In genomic region chr4:106809083-106809482, GRCh38 we compare ENCODE assay signal across 9 cellular contexts.
DNase-seq lines count a peak whose midpoint lies in the region; ATAC-seq, FAIRE-seq and TF ChIP-seq lines count a peak whose summit lies in the region.
"Had no signal": no experiment of that assay in that cellular context is flagged by ENCODE, and none has a peak within 500 bp of the region (broad histone marks: within the 10 kb centered on the region; RNA-seq: fewer than 3 reads in every experiment).

No MANE protein-coding gene starts in this region.

- H3K9me3 Mint-ChIP-seq in activated CD4-positive, alpha-beta T cell treated with anti-CD3 and anti-CD28 coated beads, Interleukin-2, amount 10 ng/mL, durations not matched to agents 24 days and 14 days, result no peaks in the 10 kb centered on the region
- H3K9me3 Mint-ChIP-seq in activated CD4-positive, alpha-beta memory T cell treated with anti-CD3 and anti-CD28 coated beads, Interleukin-2, amount 10 ng/mL, durations not matched to agents 7 days and 5 days, result no peaks in the 10 kb centered on the region
- H3K9me3 Mint-ChIP-seq: activated B cell treated with CpG ODN at 0.5 μM for 24 hours had no signal

- POLR2A ChIA-PET in A549 (lab: Yijun Ruan, JAX), result no interaction called here
- POLR2A ChIA-PET in activated CD4-positive, alpha-beta memory T cell treated with anti-CD3 and anti-CD28 coated beads, Interleukin-2, amount 10 ng/mL, durations not matched to agents 7 days and 5 days (lab: Charles Lee), result no interaction called here

- no peak for FAIRE-seq in A549 (lab: Jason Lieb, UNC)

- H3K9me3 ChIP-seq in A549, result no peaks in the 10 kb centered on the region

- H3K4me3 ChIP-seq in A549, result no peak overlapping the region

- no peaks in the 10 kb centered on the region for H3K27me3 Mint-ChIP-seq in activated CD4-positive, alpha-beta T cell treated with anti-CD3 and anti-CD28 coated beads, Interleukin-2, amount 10 ng/mL, durations not matched to agents 24 days and 14 days
- H3K27me3 Mint-ChIP-seq in activated CD4-positive, alpha-beta memory T cell treated with anti-CD3 and anti-CD28 coated beads, Interleukin-2, amount 10 ng/mL, durations not matched to agents 7 days and 5 days, result no peaks in the 10 kb centered on the region
- H3K27me3 Mint-ChIP-seq: activated B cell treated with CpG ODN at 0.5 μM for 24 hours had no signal

- no peak for TF ChIP-seq EP300 in A549 (IDR thresholded peaks at IDR 0.05)

- DNase-seq in A549 (ENCODE audit: low read depth in 1 of 2, low spot score in 1 of 2) (peak in 1 of 2 experiments; percentile 20), H4 (ENCODE audit: low spot score) (peak; percentile 21), RKO (ENCODE audit: low spot score) (peak; percentile 71), foreskin keratinocyte (peak; percentile 15 to 55)
- DNase-seq in central memory CD4-positive, alpha-beta T cell, result no peak
- DNase-seq in activated CD4-positive, alpha-beta T cell treated with anti-CD3 and anti-CD28 coated beads, Interleukin-2, amount 10 ng/mL, durations not matched to agents 24 days and 14 days, result no peak
- DNase-seq in activated CD4-positive, alpha-beta memory T cell treated with anti-CD3 and anti-CD28 coated beads, Interleukin-2, amount 10 ng/mL, durations not matched to agents 7 days and 5 days, result no peak
- DNase-seq: activated B cell treated with CpG ODN at 0.5 μM for 24 hours had no signal

- H3K27ac Mint-ChIP-seq in activated CD4-positive, alpha-beta T cell treated with anti-CD3 and anti-CD28 coated beads, Interleukin-2, amount 10 ng/mL, durations not matched to agents 24 days and 14 days, result no peak overlapping the region
- H3K27ac Mint-ChIP-seq in activated CD4-positive, alpha-beta memory T cell treated with anti-CD3 and anti-CD28 coated beads, Interleukin-2, amount 10 ng/mL, durations not matched to agents 7 days and 5 days, result no peak overlapping the region
- H3K27ac Mint-ChIP-seq: activated B cell treated with CpG ODN at 0.5 μM for 24 hours had no signal

- H3K4me1 ChIP-seq in A549 (no peaks in the 10 kb centered on the region), foreskin keratinocyte (no peaks in the 10 kb centered on the region)

- no peak for TF ChIP-seq POLR2A in A549 (IDR thresholded peaks at IDR 0.05; ENCODE audit: low read length)

- CTCF ChIA-PET in A549 (lab: Yijun Ruan, JAX), result no interaction called here
- CTCF ChIA-PET in activated CD4-positive, alpha-beta memory T cell treated with anti-CD3 and anti-CD28 coated beads, Interleukin-2, amount 10 ng/mL, durations not matched to agents 7 days and 5 days (lab: Charles Lee), result no interaction called here

- peak; percentile 39 for TF ChIP-seq CTCF in A549 (IDR thresholded peaks at IDR 0.05)
- peak; percentile 77 for TF ChIP-seq CTCF in foreskin keratinocyte (conservative IDR thresholded peaks at IDR 0.05)

- no peaks in the 10 kb centered on the region for H3K36me3 Mint-ChIP-seq in activated CD4-positive, alpha-beta T cell treated with anti-CD3 and anti-CD28 coated beads, Interleukin-2, amount 10 ng/mL, durations not matched to agents 24 days and 14 days (ENCODE audit: low read depth)
- no peaks in the 10 kb centered on the region for H3K36me3 Mint-ChIP-seq in activated CD4-positive, alpha-beta memory T cell treated with anti-CD3 and anti-CD28 coated beads, Interleukin-2, amount 10 ng/mL, durations not matched to agents 7 days and 5 days (ENCODE audit: low read depth)

- peak; percentile 61 to 81; a peak in 4 of 6 replicates for ATAC-seq in A549
- peak; percentile 80 for ATAC-seq in foreskin keratinocyte
- ATAC-seq in GM19467 (IDR thresholded peaks at IDR 0.05; ENCODE audit: unreplicated experiment), result no peak

- H3K4me3 Mint-ChIP-seq in activated CD4-positive, alpha-beta T cell treated with anti-CD3 and anti-CD28 coated beads, Interleukin-2, amount 10 ng/mL, durations not matched to agents 24 days and 14 days, result no peak overlapping the region
- H3K4me3 Mint-ChIP-seq in activated CD4-positive, alpha-beta memory T cell treated with anti-CD3 and anti-CD28 coated beads, Interleukin-2, amount 10 ng/mL, durations not matched to agents 7 days and 5 days, result no peak overlapping the region
- H3K4me3 Mint-ChIP-seq: activated B cell treated with CpG ODN at 0.5 μM for 24 hours had no signal

- TF ChIP-seq RAD21 in A549 (conservative IDR thresholded peaks at IDR 0.05 in 1 of 2, IDR thresholded peaks at IDR 0.05 in 1 of 2), result peak; percentile 39 to 51; a peak in 3 of 5 replicates

- H3K4me2 ChIP-seq in A549, result no peak overlapping the region

- WGBS in A549 (ENCODE audit: missing lambda C conversion rate), result 51% methylated on average over 2 of the region's 2 CpGs

- intact Hi-C loops in activated CD4-positive, alpha-beta T cell treated with anti-CD3 and anti-CD28 coated beads, Interleukin-2, amount 10 ng/mL, durations not matched to agents 24 days and 14 days (cut with micrococcal nuclease), result no loop called here

- no peaks in the 10 kb centered on the region for H3K4me1 Mint-ChIP-seq in activated CD4-positive, alpha-beta T cell treated with anti-CD3 and anti-CD28 coated beads, Interleukin-2, amount 10 ng/mL, durations not matched to agents 24 days and 14 days
- H3K4me1 Mint-ChIP-seq in activated CD4-positive, alpha-beta memory T cell treated with anti-CD3 and anti-CD28 coated beads, Interleukin-2, amount 10 ng/mL, durations not matched to agents 7 days and 5 days, result no peaks in the 10 kb centered on the region
- H3K4me1 Mint-ChIP-seq: activated B cell treated with CpG ODN at 0.5 μM for 24 hours had no signal

- no peak overlapping the region for H3K27ac ChIP-seq in A549
- no peak overlapping the region for H3K27ac ChIP-seq in foreskin keratinocyte

- no peaks in the 10 kb centered on the region for H3K27me3 ChIP-seq in foreskin keratinocyte

TF ChIP-seq in A549, 52 proteins besides CTCF, POLR2A, EP300 and RAD21:
- TF ChIP-seq RARB (CRISPR knock-in tag; IDR thresholded peaks at IDR 0.05) (no peak), SMC3 (IDR thresholded peaks at IDR 0.05) (peak; percentile 37; the same call in 1 of the 3 replicates)

Comparison
In these comparisons a context has a peak if more than half of its experiments do, and no peak if none do; other contexts are left out.
1. DNase-seq: peak in H4 (single experiment), RKO (single experiment) and foreskin keratinocyte (2 of 2); none in central memory CD4-positive, alpha-beta T cell (single experiment), activated CD4-positive, alpha-beta T cell treated with anti-CD3 and anti-CD28 coated beads, Interleukin-2, amount 10 ng/mL, durations not matched to agents 24 days and 14 days (single experiment) and activated CD4-positive, alpha-beta memory T cell treated with anti-CD3 and anti-CD28 coated beads, Interleukin-2, amount 10 ng/mL, durations not matched to agents 7 days and 5 days (single experiment).